18 cellular contexts compared by ENCODE assay signal in the genomic region with DNA sequence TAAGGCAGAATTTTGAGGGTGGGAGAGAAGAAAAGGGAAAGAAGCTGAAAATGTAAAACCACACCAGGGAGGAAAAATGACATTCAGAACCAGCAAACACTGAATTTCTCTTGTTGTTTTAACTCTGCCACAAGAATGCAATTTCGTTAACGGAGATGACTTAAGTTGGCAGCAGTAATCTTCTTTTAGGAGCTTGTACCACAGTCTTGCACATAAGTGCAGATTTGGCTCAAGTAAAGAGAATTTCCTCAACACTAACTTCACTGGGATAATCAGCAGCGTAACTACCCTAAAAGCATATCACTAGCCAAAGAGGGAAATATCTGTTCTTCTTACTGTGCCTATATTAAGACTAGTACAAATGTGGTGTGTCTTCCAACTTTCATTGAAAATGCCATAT. TPM values are rescaled to one million over a fixed set of nuclear protein-coding genes. Genes with fewer than 3 reads are reported as not detected.
"Had no signal": no experiment of that assay in that cellular context is flagged by ENCODE, and none has a peak within 500 bp of the region (broad histone marks: within the 10 kb centered on the region; RNA-seq: fewer than 3 reads in every experiment).

No MANE protein-coding gene starts in this region.

- H3K27me3 ChIP-seq: ascending aorta, ovary had no signal

- H3K27ac Mint-ChIP-seq: activated CD4-positive, alpha-beta memory T cell treated with anti-CD3 and anti-CD28 coated beads, Interleukin-2, amount 10 ng/mL, durations not matched to agents 7 days and 5 days; activated CD4-positive, alpha-beta T cell treated with anti-CD3 and anti-CD28 coated beads for 36 hours; endodermal cell; stimulated activated naive CD8-positive, alpha-beta T cell treated with anti-CD3 and anti-CD28 coated beads, Interleukin-15, Interleukin-2, amounts not matched to agents 100 ng/mL and 50 ng/mL, for 24 hours; T-cell had no signal

- H3K9me3 ChIP-seq: ovary, thoracic aorta had no signal

- H3K27ac ChIP-seq: ascending aorta, ovary, thoracic aorta, WERI-Rb-1 had no signal

- H3K4me3 ChIP-seq: ascending aorta, ovary, thoracic aorta had no signal

- DNase-seq: activated CD4-positive, alpha-beta memory T cell treated with anti-CD3 and anti-CD28 coated beads, Interleukin-2, amount 10 ng/mL, durations not matched to agents 7 days and 5 days; activated CD4-positive, alpha-beta T cell treated with anti-CD3 and anti-CD28 coated beads for 36 hours; activated CD8-positive, alpha-beta memory T cell treated with anti-CD3 and anti-CD28 coated beads, Interleukin-2, amount 50 U/mL, for 48 hours; dermis blood vessel endothelial cell; endodermal cell; left ventricle myocardium superior; mesenchymal stem cell; ovary; stimulated activated CD4-positive, alpha-beta T cell treated with anti-CD3 and anti-CD28 coated beads, Interleukin-15, amount 100 ng/mL, for 24 hours; stimulated activated CD4-positive, alpha-beta T cell treated with anti-CD3 and anti-CD28 coated beads, Interleukin-4, amount 100 ng/mL, for 24 hours; T-cell; T1000; WERI-Rb-1 had no signal

- H3K4me1 Mint-ChIP-seq: activated CD4-positive, alpha-beta memory T cell treated with anti-CD3 and anti-CD28 coated beads, Interleukin-2, amount 10 ng/mL, durations not matched to agents 7 days and 5 days; central memory CD8-positive, alpha-beta T cell; T-cell had no signal

- ATAC-seq: activated CD4-positive, alpha-beta T cell treated with anti-CD3 and anti-CD28 coated beads for 36 hours; esophagus mucosa; left ventricle myocardium superior; T-cell had no signal

- H3K4me3 Mint-ChIP-seq: activated CD4-positive, alpha-beta memory T cell treated with anti-CD3 and anti-CD28 coated beads, Interleukin-2, amount 10 ng/mL, durations not matched to agents 7 days and 5 days; activated CD4-positive, alpha-beta T cell treated with anti-CD3 and anti-CD28 coated beads for 36 hours; central memory CD8-positive, alpha-beta T cell; endodermal cell; stimulated activated naive CD8-positive, alpha-beta T cell treated with anti-CD3 and anti-CD28 coated beads, Interleukin-15, Interleukin-2, amounts not matched to agents 100 ng/mL and 50 ng/mL, for 24 hours; T-cell had no signal

- H3K36me3 ChIP-seq: ascending aorta, ovary, thoracic aorta, WERI-Rb-1 had no signal

- H3K36me3 Mint-ChIP-seq: T-cell had no signal

- H3K4me1 ChIP-seq: ascending aorta had no signal

- H3K9me3 Mint-ChIP-seq: activated CD4-positive, alpha-beta memory T cell treated with anti-CD3 and anti-CD28 coated beads, Interleukin-2, amount 10 ng/mL, durations not matched to agents 7 days and 5 days; central memory CD8-positive, alpha-beta T cell; stimulated activated naive CD8-positive, alpha-beta T cell treated with anti-CD3 and anti-CD28 coated beads, Interleukin-15, Interleukin-2, amounts not matched to agents 100 ng/mL and 50 ng/mL, for 24 hours; T-cell had no signal

RNA-seq across cellular contexts. Expression of a gene that starts 15.5 kb away (rescaled TPM):
- total RNA-seq: activated CD4-positive, alpha-beta memory T cell treated with anti-CD3 and anti-CD28 coated beads, Interleukin-2, amount 10 ng/mL, durations not matched to agents 7 days and 5 days; activated CD4-positive, alpha-beta T cell treated with anti-CD3 and anti-CD28 coated beads for 36 hours; ascending aorta had no signal
